In genomic region chr3:147412917-147413711, GRCh38 we compare ENCODE assay signal across 11 cellular contexts. TPM values are rescaled to one million over a fixed set of nuclear protein-coding genes. Genes with fewer than 3 reads are reported as not detected.
DNase-seq lines count a peak whose midpoint lies in the region; ATAC-seq, FAIRE-seq and TF ChIP-seq lines count a peak whose summit lies in the region.
"Had no signal": no experiment of that assay in that cellular context is flagged by ENCODE, and none has a peak within 500 bp of the region (broad histone marks: within the 10 kb centered on the region; RNA-seq: fewer than 3 reads in every experiment).

No MANE protein-coding gene starts in this region.

- no peaks in the 10 kb centered on the region for H3K79me2 ChIP-seq in Karpas-422 (ENCODE audit: low read length)

- H3K27me3 Mint-ChIP-seq in activated T-cell treated with anti-CD3 and anti-CD28 coated beads, Interleukin-2, amount 50 U/mL, for 72 hours (ENCODE audit: low read depth), result peaks cover 74% of the 10 kb centered on the region

- DNase-seq in activated T-cell treated with anti-CD3 and anti-CD28 coated beads, Interleukin-2, amount 50 U/mL, for 72 hours, result no peak
- DNase-seq in activated T-cell treated with anti-CD3 and anti-CD28 coated beads for 4 hours (no peak), astrocyte of the hippocampus (ENCODE audit: low read depth, low spot score) (peak; percentile 37), kidney (peak; percentile 48), Karpas-422 (no peak)
- DNase-seq: activated CD4-positive, alpha-beta T cell treated with anti-CD3 and anti-CD28 coated beads for 48 hours; erythroblast had no signal

- ATAC-seq in activated T-cell treated with anti-CD3 and anti-CD28 coated beads, Interleukin-2, amount 50 U/mL, for 72 hours (replicated peaks in 1 of 2), result no peak
- ATAC-seq in GM21529 (IDR thresholded peaks at IDR 0.05; ENCODE audit: unreplicated experiment), result no peak
- no peak for ATAC-seq in GM18870 (IDR thresholded peaks at IDR 0.05; ENCODE audit: unreplicated experiment)
- ATAC-seq: K562 had no signal

- H3K4me3 Mint-ChIP-seq in activated T-cell treated with anti-CD3 and anti-CD28 coated beads, Interleukin-2, amount 50 U/mL, for 72 hours, result peak overlapping the region; percentile 79

- peaks cover 16 to 17% of the 10 kb centered on the region in 2 donors for H3K36me3 Mint-ChIP-seq in activated T-cell treated with anti-CD3 and anti-CD28 coated beads, Interleukin-2, amount 50 U/mL, for 72 hours (ENCODE audit: insufficient read depth in 2 of 2)

- H4K20me1 ChIP-seq in Karpas-422 (ENCODE audit: insufficient read depth, low read depth, low read length), result no peaks in the 10 kb centered on the region

- intact Hi-C loops in kidney (cut with DNase I), result no loop called here

- no peaks in the 10 kb centered on the region for H3K27me3 ChIP-seq in Karpas-422 (ENCODE audit: low read length)

- peaks cover 24% of the 10 kb centered on the region for H3K4me1 Mint-ChIP-seq in activated T-cell treated with anti-CD3 and anti-CD28 coated beads, Interleukin-2, amount 50 U/mL, for 72 hours (ENCODE audit: low read depth)

- no peak overlapping the region for H3K4me2 ChIP-seq in Karpas-422 (ENCODE audit: low read depth, low read length, poor library complexity, severe bottlenecking)

- H3K27ac Mint-ChIP-seq in activated T-cell treated with anti-CD3 and anti-CD28 coated beads, Interleukin-2, amount 50 U/mL, for 72 hours, result no peak overlapping the region

- no peak for FAIRE-seq in kidney (lab: Jason Lieb, UNC)
- FAIRE-seq: K562 had no signal

- H3K4me1 ChIP-seq in kidney (ENCODE audit: control insufficient read depth in 1 of 2, insufficient read depth in 1 of 2, low read depth in 1 of 2, low read length in 2 of 2), result peaks cover 0 to 8% of the 10 kb centered on the region in 2 donors
- H3K4me1 ChIP-seq in Karpas-422 (ENCODE audit: low read length), result no peaks in the 10 kb centered on the region

- no peak overlapping the region for H2AFZ ChIP-seq in Karpas-422 (ENCODE audit: low read length)

- no peaks in the 10 kb centered on the region for H3K9me3 ChIP-seq in kidney (ENCODE audit: control insufficient read depth in 1 of 2, low read length in 2 of 2)
- H3K9me3 ChIP-seq in Karpas-422 (ENCODE audit: low read length), result no peaks in the 10 kb centered on the region; the same call in 1 of the 2 replicates

- TF ChIP-seq CTCF in kidney (IDR thresholded peaks at IDR 0.05; ENCODE audit: borderline replicate concordance, extremely low read depth, insufficient read depth), result no peak

- H3K27ac ChIP-seq in kidney (ENCODE audit: low read depth in 2 of 2, low read length in 2 of 2) (no peak overlapping the region), temporal lobe (ENCODE audit: low read depth, low read length) (peak overlapping the region; percentile 9), Karpas-422 (ENCODE audit: low read length) (no peak overlapping the region)

- H3K4me3 ChIP-seq in kidney (ENCODE audit: low read length in 2 of 2) (peak overlapping the region; percentile 21 to 47), Karpas-422 (ENCODE audit: low read length) (no peak overlapping the region)
- H3K4me3 ChIP-seq: K562 had no signal

- H3K36me3 ChIP-seq in kidney (ENCODE audit: control insufficient read depth in 1 of 2, insufficient read depth in 2 of 2, low read length in 2 of 2), result no peaks in the 10 kb centered on the region
- H3K36me3 ChIP-seq in Karpas-422 (ENCODE audit: insufficient read depth, low read length), result no peaks in the 10 kb centered on the region

- H3K9me3 Mint-ChIP-seq in activated T-cell treated with anti-CD3 and anti-CD28 coated beads, Interleukin-2, amount 50 U/mL, for 72 hours, result peaks cover 4 to 6% of the 10 kb centered on the region in 2 donors

- H3K9me2 ChIP-seq in Karpas-422 (replicated peaks; ENCODE audit: insufficient read depth, low read length), result no peaks in the 10 kb centered on the region

- H3K9ac ChIP-seq in kidney (ENCODE audit: low read length in 2 of 2), result no peak overlapping the region
- no peak overlapping the region for H3K9ac ChIP-seq in Karpas-422 (ENCODE audit: low read length)

RNA-seq across cellular contexts. Expression of gene ZIC1, which starts 3.9 kb away (rescaled TPM):
- not detected for total RNA-seq in activated T-cell treated with anti-CD3 and anti-CD28 coated beads, Interleukin-2, amount 50 U/mL, for 72 hours
- total RNA-seq in kidney, result not detected
- not detected for polyA plus RNA-seq in kidney (ENCODE audit: insufficient read depth, low read depth, low replicate concordance)
- 12.3 TPM for total RNA-seq in temporal lobe
- not detected in 2 replicates for total RNA-seq in Karpas-422 (2014; rRNA removed; shearing (Covaris generic); ENCODE audit: low replicate concordance)

RNA-seq across cellular contexts. Expression of gene ZIC4, which starts 6.8 kb away (rescaled TPM):
- total RNA-seq in activated T-cell treated with anti-CD3 and anti-CD28 coated beads, Interleukin-2, amount 50 U/mL, for 72 hours, result not detected
- not detected for total RNA-seq in kidney
- not detected for polyA plus RNA-seq in kidney (ENCODE audit: insufficient read depth, low read depth, low replicate concordance)
- 1.5 TPM for total RNA-seq in temporal lobe
- total RNA-seq in Karpas-422 (2014; rRNA removed; shearing (Covaris generic); ENCODE audit: low replicate concordance), result not detected in 2 replicates
- total RNA-seq: K562 had no signal
- polyA plus RNA-seq: K562 had no signal

Comparison
In these comparisons a context has a peak if more than half of its experiments do, and no peak if none do; other contexts are left out.
1. DNase-seq: peak in astrocyte of the hippocampus (single experiment) and kidney (single experiment); none in activated T-cell treated with anti-CD3 and anti-CD28 coated beads, Interleukin-2, amount 50 U/mL, for 72 hours (0 of 2), activated T-cell treated with anti-CD3 and anti-CD28 coated beads for 4 hours (single experiment) and Karpas-422 (single experiment).
2. RNA of gene ZIC1, which starts 3.9 kb away (total RNA-seq): 12.3 TPM in temporal lobe (single experiment); not detected in activated T-cell treated with anti-CD3 and anti-CD28 coated beads, Interleukin-2, amount 50 U/mL, for 72 hours, not detected in kidney (single experiment) and not detected in Karpas-422; every median in the first group is over 10 times any median in the second.